19 cellular contexts compared by ENCODE assay signal in genomic region chr20:24633521-24633920, GRCh38.
"Had no signal": no experiment of that assay in that cellular context is flagged by ENCODE, and none has a peak within 500 bp of the region (broad histone marks: within the 10 kb centered on the region; RNA-seq: fewer than 3 reads in every experiment).

No MANE protein-coding gene starts in this region.

- H3K9ac ChIP-seq: neural progenitor cell had no signal

- H3K4me1 ChIP-seq: gastroesophageal sphincter, neural progenitor cell, right lobe of liver had no signal

- H3K9me3 ChIP-seq: gastroesophageal sphincter, right lobe of liver, upper lobe of left lung had no signal

- H2AFZ ChIP-seq: neural progenitor cell had no signal

- H3K27ac ChIP-seq: brain microvascular endothelial cell, gastroesophageal sphincter, neural progenitor cell, right lobe of liver, upper lobe of left lung had no signal

- H3K4me2 ChIP-seq: neural progenitor cell had no signal

- H3K4me3 ChIP-seq: gastroesophageal sphincter, neural progenitor cell, right lobe of liver, upper lobe of left lung had no signal

- DNase-seq: activated CD4-positive, alpha-beta memory T cell treated with anti-CD3 and anti-CD28 coated beads for 36 hours; activated CD4-positive, alpha-beta T cell treated with anti-CD3 and anti-CD28 coated beads, Interleukin-2, amount 10 ng/mL, durations not matched to agents 24 days and 14 days; activated CD4-positive, CD25-positive, alpha-beta regulatory T cell treated with anti-CD3 and anti-CD28 coated beads, Interleukin-2, amount 50 U/mL, for 72 hours; activated gamma-delta T cell treated with Interleukin-2 at 50 U/mL for 16 hours; activated naive CD4-positive, alpha-beta T cell treated with anti-CD3 and anti-CD28 coated beads, Interleukin-2, amount 50 U/mL, for 16 hours; activated T-cell treated with anti-CD3 and anti-CD28 coated beads, Interleukin-2, amount 50 U/mL, for 4 hours; amniotic stem cell; brain microvascular endothelial cell; hippocampal formation; natural killer cell; right lobe of liver; stimulated activated CD4-positive, alpha-beta T cell treated with anti-CD3 and anti-CD28 coated beads, Interleukin-12 subunit alpha, Interleukin-12 subunit beta, amount 100 ng/mL, for 4 hours; stimulated activated CD4-positive, alpha-beta T cell treated with anti-CD3 and anti-CD28 coated beads, Interleukin-4, amount 100 ng/mL, for 24 hours; stimulated activated naive CD8-positive, alpha-beta T cell treated with anti-CD3 and anti-CD28 coated beads, Interleukin-15, amount 100 ng/mL, for 72 hours; T-helper 17 cell; T1000 had no signal

- H3K36me3 ChIP-seq: brain microvascular endothelial cell, gastroesophageal sphincter, neural progenitor cell, right lobe of liver, upper lobe of left lung had no signal

- H3K27me3 ChIP-seq: brain microvascular endothelial cell, gastroesophageal sphincter, neural progenitor cell, right lobe of liver, upper lobe of left lung had no signal
